Comparison of ENCODE assay signal across 1 cellular context in genomic region chr5:150356575-150357284, GRCh38.
TF ChIP-seq lines count a peak whose summit lies in the region.

No MANE protein-coding gene starts in this region.

TF ChIP-seq in HepG2, 621 proteins besides CTCF, POLR2A, EP300 and RAD21 (continued from another document):
- TF ChIP-seq CSRNP1 (CRISPR knock-in tag; IDR thresholded peaks at IDR 0.05) (no peak), ZFP91 (CRISPR knock-in tag; IDR thresholded peaks at IDR 0.05; ENCODE audit: borderline replicate concordance) (no peak), KDM1A (CRISPR knock-in tag; IDR thresholded peaks at IDR 0.05) (no peak), ZNF333 (CRISPR knock-in tag; IDR thresholded peaks at IDR 0.05; ENCODE audit: borderline replicate concordance) (no peak), CENPT (CRISPR knock-in tag; IDR thresholded peaks at IDR 0.05; ENCODE audit: low read depth) (no peak), AKNA (CRISPR knock-in tag; IDR thresholded peaks at IDR 0.05; ENCODE audit: borderline replicate concordance) (no peak), TBX2 (CRISPR knock-in tag; IDR thresholded peaks at IDR 0.05; ENCODE audit: borderline replicate concordance) (no peak)
